In the genomic region with DNA sequence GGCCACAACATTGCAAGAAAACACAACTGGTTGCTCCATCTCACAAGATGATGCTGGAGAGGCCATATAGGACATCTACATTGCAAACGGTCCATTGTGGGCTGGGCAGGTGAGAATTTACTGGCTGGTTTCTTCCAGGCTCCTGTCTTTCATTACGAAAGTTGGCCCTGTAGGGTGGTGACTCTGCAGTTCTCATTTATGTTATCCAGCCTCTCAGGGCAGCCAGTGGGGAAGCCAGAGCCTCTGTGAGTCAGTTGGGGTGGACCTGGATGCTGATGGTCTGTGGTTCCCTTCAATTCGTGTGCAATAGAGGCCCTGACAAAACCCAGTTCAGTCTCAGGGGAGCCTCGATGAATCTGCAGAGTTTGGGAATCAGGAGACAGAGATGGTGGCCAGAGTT, we compare ENCODE assay signal across 1 cellular context.
TF ChIP-seq lines count a peak whose summit lies in the region.

No MANE protein-coding gene starts in this region.

TF ChIP-seq in K562, 482 proteins besides CTCF, POLR2A, EP300 and RAD21 (continued from another document):
- TF ChIP-seq JUND (IDR thresholded peaks at IDR 0.05; ENCODE audit: borderline replicate concordance, low read depth, low read length) (no peak), JUND (tag; IDR thresholded peaks at IDR 0.05; ENCODE audit: borderline replicate concordance, low read depth, low read length) (peak; percentile 11; the same call in 1 of the 3 replicates), TRIM28 (IDR thresholded peaks at IDR 0.05) (no peak), ZNF232 (CRISPR knock-in tag; IDR thresholded peaks at IDR 0.05) (no peak), ZNF316 (IDR thresholded peaks at IDR 0.05) (peak; percentile 47), RNF2 (IDR thresholded peaks at IDR 0.05) (no peak), KDM5B (IDR thresholded peaks at IDR 0.05; ENCODE audit: insufficient replicate concordance, low read depth, low read length) (no peak), MCM2 (IDR thresholded peaks at IDR 0.05; ENCODE audit: low read depth) (no peak), NBN (IDR thresholded peaks at IDR 0.05; ENCODE audit: low read depth) (no peak), TSC22D4 (tag; IDR thresholded peaks at IDR 0.05) (no peak), ZNF174 (CRISPR knock-in tag; IDR thresholded peaks at IDR 0.05) (no peak), SETDB1 (IDR thresholded peaks at IDR 0.05; ENCODE audit: low read length) (no peak), FOSL1 (tag; conservative IDR thresholded peaks at IDR 0.05) (peak; percentile 33; the same call in 1 of the 2 replicates), GATAD2A (IDR thresholded peaks at IDR 0.05) (0 out of 2 replicates have a peak, but pooled peaks have one; percentile 20), KDM1A (IDR thresholded peaks at IDR 0.05) (no peak), NFE2 (IDR thresholded peaks at IDR 0.05; ENCODE audit: low read depth) (peak; percentile 75)
- TF ChIP-seq, protein P1, sequence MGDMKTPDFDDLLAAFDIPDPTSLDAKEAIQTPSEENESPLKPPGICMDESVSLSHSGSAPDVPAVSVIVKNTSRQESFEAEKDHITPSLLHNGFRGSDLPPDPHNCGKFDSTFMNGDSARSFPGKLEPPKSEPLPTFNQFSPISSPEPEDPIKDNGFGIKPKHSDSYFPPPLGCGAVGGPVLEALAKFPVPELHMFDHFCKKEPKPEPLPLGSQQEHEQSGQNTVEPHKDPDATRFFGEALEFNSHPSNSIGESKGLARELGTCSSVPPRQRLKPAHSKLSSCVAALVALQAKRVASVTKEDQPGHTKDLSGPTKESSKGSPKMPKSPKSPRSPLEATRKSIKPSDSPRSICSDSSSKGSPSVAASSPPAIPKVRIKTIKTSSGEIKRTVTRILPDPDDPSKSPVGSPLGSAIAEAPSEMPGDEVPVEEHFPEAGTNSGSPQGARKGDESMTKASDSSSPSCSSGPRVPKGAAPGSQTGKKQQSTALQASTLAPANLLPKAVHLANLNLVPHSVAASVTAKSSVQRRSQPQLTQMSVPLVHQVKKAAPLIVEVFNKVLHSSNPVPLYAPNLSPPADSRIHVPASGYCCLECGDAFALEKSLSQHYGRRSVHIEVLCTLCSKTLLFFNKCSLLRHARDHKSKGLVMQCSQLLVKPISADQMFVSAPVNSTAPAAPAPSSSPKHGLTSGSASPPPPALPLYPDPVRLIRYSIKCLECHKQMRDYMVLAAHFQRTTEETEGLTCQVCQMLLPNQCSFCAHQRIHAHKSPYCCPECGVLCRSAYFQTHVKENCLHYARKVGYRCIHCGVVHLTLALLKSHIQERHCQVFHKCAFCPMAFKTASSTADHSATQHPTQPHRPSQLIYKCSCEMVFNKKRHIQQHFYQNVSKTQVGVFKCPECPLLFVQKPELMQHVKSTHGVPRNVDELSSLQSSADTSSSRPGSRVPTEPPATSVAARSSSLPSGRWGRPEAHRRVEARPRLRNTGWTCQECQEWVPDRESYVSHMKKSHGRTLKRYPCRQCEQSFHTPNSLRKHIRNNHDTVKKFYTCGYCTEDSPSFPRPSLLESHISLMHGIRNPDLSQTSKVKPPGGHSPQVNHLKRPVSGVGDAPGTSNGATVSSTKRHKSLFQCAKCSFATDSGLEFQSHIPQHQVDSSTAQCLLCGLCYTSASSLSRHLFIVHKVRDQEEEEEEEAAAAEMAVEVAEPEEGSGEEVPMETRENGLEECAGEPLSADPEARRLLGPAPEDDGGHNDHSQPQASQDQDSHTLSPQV (IDR thresholded peaks at IDR 0.05): peak; percentile 42; the same call in 1 of the 2 replicates
- TF ChIP-seq, protein P2, sequence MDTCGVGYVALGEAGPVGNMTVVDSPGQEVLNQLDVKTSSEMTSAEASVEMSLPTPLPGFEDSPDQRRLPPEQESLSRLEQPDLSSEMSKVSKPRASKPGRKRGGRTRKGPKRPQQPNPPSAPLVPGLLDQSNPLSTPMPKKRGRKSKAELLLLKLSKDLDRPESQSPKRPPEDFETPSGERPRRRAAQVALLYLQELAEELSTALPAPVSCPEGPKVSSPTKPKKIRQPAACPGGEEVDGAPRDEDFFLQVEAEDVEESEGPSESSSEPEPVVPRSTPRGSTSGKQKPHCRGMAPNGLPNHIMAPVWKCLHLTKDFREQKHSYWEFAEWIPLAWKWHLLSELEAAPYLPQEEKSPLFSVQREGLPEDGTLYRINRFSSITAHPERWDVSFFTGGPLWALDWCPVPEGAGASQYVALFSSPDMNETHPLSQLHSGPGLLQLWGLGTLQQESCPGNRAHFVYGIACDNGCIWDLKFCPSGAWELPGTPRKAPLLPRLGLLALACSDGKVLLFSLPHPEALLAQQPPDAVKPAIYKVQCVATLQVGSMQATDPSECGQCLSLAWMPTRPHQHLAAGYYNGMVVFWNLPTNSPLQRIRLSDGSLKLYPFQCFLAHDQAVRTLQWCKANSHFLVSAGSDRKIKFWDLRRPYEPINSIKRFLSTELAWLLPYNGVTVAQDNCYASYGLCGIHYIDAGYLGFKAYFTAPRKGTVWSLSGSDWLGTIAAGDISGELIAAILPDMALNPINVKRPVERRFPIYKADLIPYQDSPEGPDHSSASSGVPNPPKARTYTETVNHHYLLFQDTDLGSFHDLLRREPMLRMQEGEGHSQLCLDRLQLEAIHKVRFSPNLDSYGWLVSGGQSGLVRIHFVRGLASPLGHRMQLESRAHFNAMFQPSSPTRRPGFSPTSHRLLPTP (IDR thresholded peaks at IDR 0.05; ENCODE audit: borderline replicate concordance, extremely low read depth, insufficient read length): no peak
- TF ChIP-seq, protein P3, sequence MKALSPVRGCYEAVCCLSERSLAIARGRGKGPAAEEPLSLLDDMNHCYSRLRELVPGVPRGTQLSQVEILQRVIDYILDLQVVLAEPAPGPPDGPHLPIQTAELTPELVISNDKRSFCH (CRISPR knock-in tag; IDR thresholded peaks at IDR 0.05): no peak
- TF ChIP-seq, protein P3 (tag; IDR thresholded peaks at IDR 0.05): no peak
